Comparison of ENCODE assay signal across 24 cellular contexts in genomic region chr2:232505805-232506360, GRCh38. TPM values are rescaled to one million over a fixed set of nuclear protein-coding genes. Genes with fewer than 3 reads are reported as not detected.
"Had no signal": no experiment of that assay in that cellular context is flagged by ENCODE, and none has a peak within 500 bp of the region (broad histone marks: within the 10 kb centered on the region; RNA-seq: fewer than 3 reads in every experiment).

No MANE protein-coding gene starts in this region.

- H3K36me3 ChIP-seq: adrenal gland, upper lobe of right lung had no signal

- H3K4me3 ChIP-seq: adrenal gland, upper lobe of right lung had no signal

- ATAC-seq: activated CD4-positive, alpha-beta T cell treated with anti-CD3 and anti-CD28 coated beads for 36 hours; activated naive CD4-positive, alpha-beta T cell treated with anti-CD3 and anti-CD28 coated beads, Interleukin-2, amount 50 U/mL, for 72 hours; foreskin keratinocyte; left lobe of liver; upper lobe of right lung had no signal

- H3K27ac ChIP-seq: foreskin keratinocyte, upper lobe of right lung had no signal

- H3K27me3 ChIP-seq: adrenal gland had no signal

- DNase-seq: activated CD4-positive, alpha-beta T cell treated with anti-CD3 and anti-CD28 coated beads for 36 hours; activated CD4-positive, alpha-beta T cell treated with anti-CD3 and anti-CD28 coated beads, Interleukin-2, amount 50 U/mL, for 48 hours; activated gamma-delta T cell treated with Interleukin-2 at 50 U/mL for 16 hours; adrenal gland; foreskin keratinocyte; hippocampal formation; occipital lobe; stimulated activated CD4-positive, alpha-beta T cell treated with anti-CD3 and anti-CD28 coated beads, Interleukin-12 subunit alpha, Interleukin-12 subunit beta, amount 100 ng/mL, for 4 hours; stimulated activated CD4-positive, alpha-beta T cell treated with anti-CD3 and anti-CD28 coated beads, Interleukin-1b, Interleukin-23, amount 100 ng/mL, for 48 hours; stimulated activated CD8-positive, alpha-beta memory T cell treated with anti-CD3 and anti-CD28 coated beads, Interleukin-4, amount 100 ng/mL, for 48 hours; stimulated activated naive CD4-positive, alpha-beta T cell; upper lobe of right lung had no signal

- H3K4me1 ChIP-seq: foreskin keratinocyte had no signal

RNA-seq across cellular contexts. Expression of gene PRSS56, which starts 14.3 kb away (rescaled TPM):
- total RNA-seq: activated CD4-positive, alpha-beta T cell treated with anti-CD3 and anti-CD28 coated beads for 36 hours; activated naive CD4-positive, alpha-beta T cell treated with anti-CD3 and anti-CD28 coated beads, Interleukin-2, amount 50 U/mL, for 72 hours; astrocyte; bronchial epithelial cell; epithelial cell of proximal tubule; fibroblast of lung; foreskin keratinocyte; left lobe of liver; lung microvascular endothelial cell; mononuclear cell; occipital lobe; posterior vena cava; T-helper 2 cell treated with Interferon-gamma antibody and Interleukin-4, amounts not matched to agents 100 ng/mL and 5 ng/mL, for 36 hours; upper lobe of right lung had no signal
- polyA plus RNA-seq: fibroblast of lung, foreskin keratinocyte, keratinocyte had no signal

RNA-seq across cellular contexts. Expression of gene ECEL1, which starts 18.2 kb away (rescaled TPM):
- total RNA-seq: activated naive CD4-positive, alpha-beta T cell treated with anti-CD3 and anti-CD28 coated beads, Interleukin-2, amount 50 U/mL, for 72 hours; bronchial epithelial cell; epithelial cell of proximal tubule; fibroblast of lung; foreskin keratinocyte; lung microvascular endothelial cell; mononuclear cell; upper lobe of right lung had no signal
- polyA plus RNA-seq: fibroblast of lung, foreskin keratinocyte, keratinocyte had no signal

RNA-seq across cellular contexts. Expression of gene CHRND, which starts 20.1 kb away (rescaled TPM):
- total RNA-seq: activated CD4-positive, alpha-beta T cell treated with anti-CD3 and anti-CD28 coated beads for 36 hours; activated naive CD4-positive, alpha-beta T cell treated with anti-CD3 and anti-CD28 coated beads, Interleukin-2, amount 50 U/mL, for 72 hours; astrocyte; bronchial epithelial cell; epithelial cell of proximal tubule; fibroblast of lung; foreskin keratinocyte; left lobe of liver; lung microvascular endothelial cell; mononuclear cell; occipital lobe; posterior vena cava; T-helper 2 cell treated with Interferon-gamma antibody and Interleukin-4, amounts not matched to agents 100 ng/mL and 5 ng/mL, for 36 hours; upper lobe of right lung had no signal
- polyA plus RNA-seq: fibroblast of lung, foreskin keratinocyte, keratinocyte had no signal

RNA-seq across cellular contexts. Expression of gene CHRNG, which starts 33.6 kb away (rescaled TPM):
- total RNA-seq: activated CD4-positive, alpha-beta T cell treated with anti-CD3 and anti-CD28 coated beads for 36 hours; activated naive CD4-positive, alpha-beta T cell treated with anti-CD3 and anti-CD28 coated beads, Interleukin-2, amount 50 U/mL, for 72 hours; adrenal gland; astrocyte; bronchial epithelial cell; cerebellum; epithelial cell of proximal tubule; fibroblast of lung; foreskin keratinocyte; left lobe of liver; lung microvascular endothelial cell; mononuclear cell; posterior vena cava; T-helper 2 cell treated with Interferon-gamma antibody and Interleukin-4, amounts not matched to agents 100 ng/mL and 5 ng/mL, for 36 hours; upper lobe of right lung had no signal
- polyA plus RNA-seq: fibroblast of lung, foreskin keratinocyte, keratinocyte had no signal
